ENCODE assay signal across 22 cellular contexts in genomic region chr4:106985830-106986229, GRCh38. TPM values are rescaled to one million over a fixed set of nuclear protein-coding genes. Genes with fewer than 3 reads are reported as not detected.
DNase-seq lines count a peak whose midpoint lies in the region; ATAC-seq and TF ChIP-seq lines count a peak whose summit lies in the region.
"Had no signal": no experiment of that assay in that cellular context is flagged by ENCODE, and none has a peak within 500 bp of the region (broad histone marks: within the 10 kb centered on the region; RNA-seq: fewer than 3 reads in every experiment).

No MANE protein-coding gene starts in this region.

- peak; percentile 7 for DNase-seq in ELR (ENCODE audit: low read depth)
- peak; percentile 5 for DNase-seq in NCI-H226
- DNase-seq in astrocyte of the spinal cord (ENCODE audit: low read depth, low spot score) = peak; percentile 31
- peak; percentile 9 for DNase-seq in retinal pigment epithelial cell (ENCODE audit: low read depth)
- DNase-seq in coronary artery (ENCODE audit: low spot score) = no peak
- no peak for DNase-seq in Right ventricle myocardium superior
- DNase-seq: activated CD4-positive, alpha-beta T cell treated with anti-CD3 and anti-CD28 coated beads, Interleukin-2, amount 50 U/mL, for 4 hours; activated effector memory CD4-positive, alpha-beta T cell treated with Interleukin-2 at 50 U/mL for 16 hours; CD4-positive, alpha-beta memory T cell; colonic mucosa; DMS 273 treated with DMSO at 0.1 percent for 48 hours; GDM1; H9; natural killer cell; NCI-H2107; right cardiac atrium; stimulated activated CD4-positive, alpha-beta T cell treated with anti-CD3 and anti-CD28 coated beads, Interleukin-15, amount 100 ng/mL, for 24 hours had no signal

- ATAC-seq in GM19467 (IDR thresholded peaks at IDR 0.05; ENCODE audit: unreplicated experiment) (no peak), Right ventricle myocardium superior (ENCODE audit: poor library complexity) (no peak)
- ATAC-seq: natural killer cell, right cardiac atrium had no signal

- no peak overlapping the region for H3K27ac ChIP-seq in coronary artery
- H3K27ac ChIP-seq: brain microvascular endothelial cell, colonic mucosa, KMS-11 had no signal

- intact Hi-C loops in Right ventricle myocardium superior (cut with DNase I) = no loop called here

- TF ChIP-seq CTCF in astrocyte of the spinal cord (IDR thresholded peaks at IDR 0.05; ENCODE audit: low read depth, low read length) (no peak), retinal pigment epithelial cell (conservative IDR thresholded peaks at IDR 0.05; ENCODE audit: low read depth, low read length) (no peak), coronary artery (IDR thresholded peaks at IDR 0.05) (no peak)

- H3K4me3 ChIP-seq in astrocyte of the spinal cord (ENCODE audit: low read depth, low read length) (no peak overlapping the region), retinal pigment epithelial cell (ENCODE audit: low read length) (no peak overlapping the region), coronary artery (no peak overlapping the region)
- H3K4me3 ChIP-seq: colonic mucosa had no signal

- in situ Hi-C loops in astrocyte of the spinal cord (cut with HindIII; ENCODE audit: low sequenced_read_pairs) = no loop called here

RNA-seq across cellular contexts. Expression of gene DKK2, which starts 50.3 kb away (rescaled TPM):
- 0.75 TPM for total RNA-seq in Right ventricle myocardium superior
- total RNA-seq: CD4-positive, alpha-beta memory T cell; HT-29; osteoblast had no signal

Comparison
In these comparisons a context has a peak if more than half of its experiments do, and no peak if none do; other contexts are left out.
1. DNase-seq: peak in ELR (single experiment), NCI-H226 (single experiment), astrocyte of the spinal cord (single experiment) and retinal pigment epithelial cell (single experiment); none in coronary artery (single experiment) and Right ventricle myocardium superior (single experiment).